1 cellular context compared by ENCODE assay signal in genomic region chr13:30464496-30465351, GRCh38.
A peak's percentile ranks its signal among the peaks of the same experiment; 100 is the strongest.
TF ChIP-seq lines count a peak whose summit lies in the region.

No MANE protein-coding gene starts in this region.

TF ChIP-seq in K562, 482 proteins besides CTCF, POLR2A, EP300 and RAD21 (continued from another document and continues in another):
- TF ChIP-seq POLR3A (IDR thresholded peaks at IDR 0.05; ENCODE audit: borderline replicate concordance, extremely low read depth, insufficient read depth, insufficient read length), result no peak
- no peak for TF ChIP-seq CGGBP1 (CRISPR knock-in tag; IDR thresholded peaks at IDR 0.05)
- no peak for TF ChIP-seq SMAD3 (CRISPR knock-in tag; conservative IDR thresholded peaks at IDR 0.05)
- TF ChIP-seq DNMT1 (IDR thresholded peaks at IDR 0.05), result no peak
- no peak for TF ChIP-seq HNRNPH1 (optimal IDR thresholded peaks at IDR 0.05; ENCODE audit: low read depth, low read length)
- peak; percentile 59 for TF ChIP-seq TAF1 (IDR thresholded peaks at IDR 0.05; ENCODE audit: control insufficient read depth, extremely low read depth, insufficient read depth, low read length, severe bottlenecking)
- no peak for TF ChIP-seq ZNF197 (CRISPR knock-in tag; IDR thresholded peaks at IDR 0.05; ENCODE audit: low read depth)
- no peak for TF ChIP-seq TAL1 (IDR thresholded peaks at IDR 0.05)
- TF ChIP-seq TAF7 (tag; IDR thresholded peaks at IDR 0.05), result no peak
- peak; percentile 56 for TF ChIP-seq CXXC5 (CRISPR knock-in tag; IDR thresholded peaks at IDR 0.05)
- no peak for TF ChIP-seq ZFP30 (CRISPR knock-in tag; IDR thresholded peaks at IDR 0.05; ENCODE audit: borderline replicate concordance)
- TF ChIP-seq HES1 (IDR thresholded peaks at IDR 0.05; ENCODE audit: low read depth), result no peak
- TF ChIP-seq SMAD1 (IDR thresholded peaks at IDR 0.05; ENCODE audit: low read depth, low read length, partially characterized antibody), result no peak
- no peak for TF ChIP-seq PRPF4 (IDR thresholded peaks at IDR 0.05; ENCODE audit: insufficient read depth, low read depth, low read length, poor library complexity, severe bottlenecking)
- peak; percentile 52; the same call in 1 of the 2 replicates for TF ChIP-seq ZFX (CRISPR knock-in tag; IDR thresholded peaks at IDR 0.05)
- no peak for TF ChIP-seq SAFB (IDR thresholded peaks at IDR 0.05; ENCODE audit: borderline replicate concordance, low read depth, low read length)
- TF ChIP-seq THRB (CRISPR knock-in tag; conservative IDR thresholded peaks at IDR 0.05), result no peak
- TF ChIP-seq NR2C2 (CRISPR knock-in tag; IDR thresholded peaks at IDR 0.05), result no peak
- TF ChIP-seq NR2C2 (tag; IDR thresholded peaks at IDR 0.05), result no peak; the same call in 1 of the 2 replicates
- TF ChIP-seq MXI1 (IDR thresholded peaks at IDR 0.05; ENCODE audit: low read depth, low read length), result no peak
- no peak for TF ChIP-seq PHF20 (IDR thresholded peaks at IDR 0.05; ENCODE audit: partially characterized antibody)
- TF ChIP-seq RREB1 (CRISPR knock-in tag; IDR thresholded peaks at IDR 0.05), result no peak
- no peak for TF ChIP-seq ELK1 (CRISPR knock-in tag; IDR thresholded peaks at IDR 0.05)
- no peak for TF ChIP-seq MECOM (CRISPR knock-in tag; IDR thresholded peaks at IDR 0.05)
- no peak for TF ChIP-seq ZNF239 (CRISPR knock-in tag; IDR thresholded peaks at IDR 0.05)
- TF ChIP-seq USF1 (CRISPR knock-in tag; IDR thresholded peaks at IDR 0.05), result no peak
- TF ChIP-seq DEAF1 (CRISPR knock-in tag; IDR thresholded peaks at IDR 0.05), result no peak
- TF ChIP-seq ZFPM2 (CRISPR knock-in tag; IDR thresholded peaks at IDR 0.05), result no peak
- no peak for TF ChIP-seq KLF1 (tag; IDR thresholded peaks at IDR 0.05)
- no peak for TF ChIP-seq ARHGAP35 (IDR thresholded peaks at IDR 0.05; ENCODE audit: partially characterized antibody)
- no peak for TF ChIP-seq IRF1 (CRISPR knock-in tag; IDR thresholded peaks at IDR 0.05; ENCODE audit: borderline replicate concordance)
- no peak for TF ChIP-seq KLF10 (CRISPR knock-in tag; IDR thresholded peaks at IDR 0.05)
- TF ChIP-seq EGR1 (conservative IDR thresholded peaks at IDR 0.05), result 0 out of 2 replicates have a peak, but pooled peaks have one; percentile 35
- no peak for TF ChIP-seq TCFL5 (CRISPR knock-in tag; conservative IDR thresholded peaks at IDR 0.05)
- no peak for TF ChIP-seq CBX3 (IDR thresholded peaks at IDR 0.05; ENCODE audit: borderline replicate concordance in 1 of 2, low read length in 2 of 2)
- TF ChIP-seq EHMT2 (IDR thresholded peaks at IDR 0.05), result no peak
- TF ChIP-seq XRCC4 (IDR thresholded peaks at IDR 0.05; ENCODE audit: extremely low read depth, insufficient read depth, insufficient read length), result no peak
- TF ChIP-seq POLR2B (IDR thresholded peaks at IDR 0.05; ENCODE audit: low read depth, partially characterized antibody), result no peak
- TF ChIP-seq FOXP1 (CRISPR knock-in tag; IDR thresholded peaks at IDR 0.05), result no peak
- TF ChIP-seq ZNF639 (CRISPR knock-in tag; conservative IDR thresholded peaks at IDR 0.05 in 1 of 2, IDR thresholded peaks at IDR 0.05 in 1 of 2), result peak in 1 of 2 experiments; percentile 89; a peak in 2 of 4 replicates
- no peak; the same call in 1 of the 2 replicates for TF ChIP-seq RB1 (IDR thresholded peaks at IDR 0.05; ENCODE audit: low read depth)
- TF ChIP-seq POLR2G (IDR thresholded peaks at IDR 0.05; ENCODE audit: low read depth, low read length), result peak; percentile 84
- TF ChIP-seq GATAD2B (IDR thresholded peaks at IDR 0.05; ENCODE audit: borderline replicate concordance), result peak; percentile 21; the same call in 1 of the 2 replicates
- TF ChIP-seq E2F5 (CRISPR knock-in tag; IDR thresholded peaks at IDR 0.05), result no peak
- TF ChIP-seq CREM (IDR thresholded peaks at IDR 0.05; ENCODE audit: low read depth), result no peak
- no peak for TF ChIP-seq ZBTB1 (CRISPR knock-in tag; IDR thresholded peaks at IDR 0.05; ENCODE audit: borderline replicate concordance, low read depth)
- no peak for TF ChIP-seq SMARCB1 (IDR thresholded peaks at IDR 0.05; ENCODE audit: insufficient read length, low read depth)
- no peak for TF ChIP-seq HMG20B (CRISPR knock-in tag; IDR thresholded peaks at IDR 0.05)
- TF ChIP-seq RBM39 (optimal IDR thresholded peaks at IDR 0.05; ENCODE audit: low read depth, low read length), result no peak
- no peak for TF ChIP-seq ZNF445 (CRISPR knock-in tag; IDR thresholded peaks at IDR 0.05; ENCODE audit: low read depth)
- TF ChIP-seq ZNF280A (IDR thresholded peaks at IDR 0.05; ENCODE audit: low read depth, partially characterized antibody), result no peak
- no peak for TF ChIP-seq HEY1 (CRISPR knock-in tag; IDR thresholded peaks at IDR 0.05; ENCODE audit: borderline replicate concordance)
- TF ChIP-seq KHSRP (IDR thresholded peaks at IDR 0.05), result no peak
- no peak for TF ChIP-seq ZNF589 (CRISPR knock-in tag; IDR thresholded peaks at IDR 0.05; ENCODE audit: low read depth)
- TF ChIP-seq KDM2B (CRISPR knock-in tag; IDR thresholded peaks at IDR 0.05), result no peak
- TF ChIP-seq TCF15 (CRISPR knock-in tag; IDR thresholded peaks at IDR 0.05), result no peak
- no peak for TF ChIP-seq CBX2 (IDR thresholded peaks at IDR 0.05; ENCODE audit: insufficient read depth, low read length, poor library complexity, severe bottlenecking)
